9 cellular contexts compared by ENCODE assay signal in genomic region chr19:58033741-58034475, GRCh38. TPM values are rescaled to one million over a fixed set of nuclear protein-coding genes. Genes with fewer than 3 reads are reported as not detected.
DNase-seq lines count a peak whose midpoint lies in the region; ATAC-seq and TF ChIP-seq lines count a peak whose summit lies in the region.
"Had no signal": no experiment of that assay in that cellular context is flagged by ENCODE, and none has a peak within 500 bp of the region (broad histone marks: within the 10 kb centered on the region; RNA-seq: fewer than 3 reads in every experiment).

A gene with protein sequence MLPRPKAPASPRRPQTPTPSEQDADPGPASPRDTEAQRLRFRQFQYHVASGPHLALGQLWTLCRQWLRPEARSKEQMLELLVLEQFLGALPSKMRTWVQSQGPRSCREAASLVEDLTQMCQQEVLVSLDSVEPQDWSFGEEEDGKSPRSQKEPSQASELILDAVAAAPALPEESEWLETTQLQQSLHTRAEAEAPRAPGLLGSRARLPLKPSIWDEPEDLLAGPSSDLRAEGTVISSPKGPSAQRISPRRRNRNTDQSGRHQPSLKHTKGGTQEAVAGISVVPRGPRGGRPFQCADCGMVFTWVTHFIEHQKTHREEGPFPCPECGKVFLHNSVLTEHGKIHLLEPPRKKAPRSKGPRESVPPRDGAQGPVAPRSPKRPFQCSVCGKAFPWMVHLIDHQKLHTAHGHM (plus strand): TSS chr19:58034025. CDS start chr19:58037837, 3,812 bp downstream.

- H3K27me3 Mint-ChIP-seq in activated CD4-positive, alpha-beta T cell treated with anti-CD3 and anti-CD28 coated beads, Interleukin-2, amount 10 ng/mL, durations not matched to agents 24 days and 14 days = peaks cover 1% of the 10 kb centered on the region
- H3K27me3 Mint-ChIP-seq in activated naive CD8-positive, alpha-beta T cell treated with anti-CD3 and anti-CD28 coated beads, Interleukin-2, amount 10 ng/mL, durations not matched to agents 7 days and 5 days = peaks cover 11% of the 10 kb centered on the region

- H3K4me1 ChIP-seq in left ventricle myocardium inferior (peaks cover 8% of the 10 kb centered on the region), trophoblast cell (ENCODE audit: control insufficient read depth in 1 of 2, insufficient read depth in 2 of 2, low read length in 2 of 2) (no peaks in the 10 kb centered on the region)

- no peak within 1 kb of the TSS for H2BK12ac ChIP-seq in trophoblast cell (ENCODE audit: low read length)

- no peak within 1 kb of the TSS for H3K27ac Mint-ChIP-seq in activated CD4-positive, alpha-beta T cell treated with anti-CD3 and anti-CD28 coated beads, Interleukin-2, amount 10 ng/mL, durations not matched to agents 24 days and 14 days
- peak within 1 kb of the TSS; percentile 80 for H3K27ac Mint-ChIP-seq in activated naive CD8-positive, alpha-beta T cell treated with anti-CD3 and anti-CD28 coated beads, Interleukin-2, amount 10 ng/mL, durations not matched to agents 7 days and 5 days

- WGBS in trophoblast cell (ENCODE audit: extremely low coverage, insufficient coverage, insufficient read length) = no CpG with 5 or more reads among the region's 101 CpGs

- peaks cover 10% of the 10 kb centered on the region for H3K36me3 Mint-ChIP-seq in activated CD4-positive, alpha-beta T cell treated with anti-CD3 and anti-CD28 coated beads, Interleukin-2, amount 10 ng/mL, durations not matched to agents 24 days and 14 days (ENCODE audit: low read depth)
- peaks cover 5% of the 10 kb centered on the region for H3K36me3 Mint-ChIP-seq in activated naive CD8-positive, alpha-beta T cell treated with anti-CD3 and anti-CD28 coated beads, Interleukin-2, amount 10 ng/mL, durations not matched to agents 7 days and 5 days

- H3K4me3 ChIP-seq in left ventricle myocardium inferior = peak within 1 kb of the TSS; percentile 70
- H3K4me3 ChIP-seq in trophoblast cell (ENCODE audit: low read depth, low read length) = peak within 1 kb of the TSS; percentile 87
- H3K4me3 ChIP-seq: SK-N-MC had no signal

- peak within 1 kb of the TSS; percentile 32 for H4K8ac ChIP-seq in trophoblast cell (ENCODE audit: low read depth, low read length)

- no peaks in the 10 kb centered on the region for H3K79me2 ChIP-seq in trophoblast cell (ENCODE audit: control insufficient read depth, insufficient read depth, low read length, poor library complexity)

- H2AK5ac ChIP-seq in trophoblast cell (ENCODE audit: low read length) = no peak within 1 kb of the TSS

- peaks cover 16% of the 10 kb centered on the region for H3K9me3 Mint-ChIP-seq in activated CD4-positive, alpha-beta T cell treated with anti-CD3 and anti-CD28 coated beads, Interleukin-2, amount 10 ng/mL, durations not matched to agents 24 days and 14 days
- H3K9me3 Mint-ChIP-seq in activated naive CD8-positive, alpha-beta T cell treated with anti-CD3 and anti-CD28 coated beads, Interleukin-2, amount 10 ng/mL, durations not matched to agents 7 days and 5 days = peaks cover 16% of the 10 kb centered on the region

- peak within 1 kb of the TSS; percentile 23 for H2BK120ac ChIP-seq in trophoblast cell (ENCODE audit: insufficient read depth, low read length, poor library complexity)

- H2BK5ac ChIP-seq in trophoblast cell (ENCODE audit: low read depth, low read length, poor library complexity) = no peak within 1 kb of the TSS

- peak; percentile 54 for DNase-seq in activated CD4-positive, alpha-beta T cell treated with anti-CD3 and anti-CD28 coated beads, Interleukin-2, amount 10 ng/mL, durations not matched to agents 24 days and 14 days
- no peak for DNase-seq in activated CD4-positive, alpha-beta T cell treated with anti-CD3 and anti-CD28 coated beads for 1 hour
- DNase-seq in activated naive CD8-positive, alpha-beta T cell treated with anti-CD3 and anti-CD28 coated beads, Interleukin-2, amount 10 ng/mL, durations not matched to agents 7 days and 5 days = peak; percentile 72
- DNase-seq in left ventricle myocardium inferior (peak; percentile 90), trophoblast cell (peak in 1 of 2 donors; percentile 43)

- no peaks in the 10 kb centered on the region for H3K79me1 ChIP-seq in trophoblast cell (ENCODE audit: low read length)

- H3K4ac ChIP-seq in trophoblast cell (ENCODE audit: low read depth, low read length) = no peak within 1 kb of the TSS

- H3K9me3 ChIP-seq in left ventricle myocardium inferior (replicated peaks) (no peaks in the 10 kb centered on the region), trophoblast cell (ENCODE audit: insufficient read depth, low read depth, low read length) (peaks cover 7% of the 10 kb centered on the region)

- no peak within 1 kb of the TSS for H3K23ac ChIP-seq in trophoblast cell (ENCODE audit: low read length)

- peak within 1 kb of the TSS; percentile 75 for H3K4me2 ChIP-seq in trophoblast cell (ENCODE audit: low read length)

- POLR2A ChIA-PET in activated naive CD8-positive, alpha-beta T cell treated with anti-CD3 and anti-CD28 coated beads, Interleukin-2, amount 10 ng/mL, durations not matched to agents 7 days and 5 days (lab: Charles Lee) = no interaction called here

- TF ChIP-seq CTCF in left ventricle myocardium inferior (IDR thresholded peaks at IDR 0.05; ENCODE audit: borderline replicate concordance) = no peak

- peak within 1 kb of the TSS; percentile 72 for H3K18ac ChIP-seq in trophoblast cell (ENCODE audit: low read length)

- H3K27me3 ChIP-seq in left ventricle myocardium inferior (ENCODE audit: low read depth) (peaks cover 8% of the 10 kb centered on the region), trophoblast cell (ENCODE audit: insufficient read depth, low read length) (peaks cover 3% of the 10 kb centered on the region)

- H3K36me3 ChIP-seq in left ventricle myocardium inferior = no peaks in the 10 kb centered on the region
- no peaks in the 10 kb centered on the region for H3K36me3 ChIP-seq in trophoblast cell (ENCODE audit: control insufficient read depth in 1 of 2, insufficient read depth in 2 of 2, low read length in 2 of 2)

- H3K4me1 Mint-ChIP-seq in activated CD4-positive, alpha-beta T cell treated with anti-CD3 and anti-CD28 coated beads, Interleukin-2, amount 10 ng/mL, durations not matched to agents 24 days and 14 days = no peaks in the 10 kb centered on the region
- peaks cover 4% of the 10 kb centered on the region for H3K4me1 Mint-ChIP-seq in activated naive CD8-positive, alpha-beta T cell treated with anti-CD3 and anti-CD28 coated beads, Interleukin-2, amount 10 ng/mL, durations not matched to agents 7 days and 5 days

- H3K4me3 Mint-ChIP-seq in activated CD4-positive, alpha-beta T cell treated with anti-CD3 and anti-CD28 coated beads, Interleukin-2, amount 10 ng/mL, durations not matched to agents 24 days and 14 days = no peak within 1 kb of the TSS
- peak within 1 kb of the TSS; percentile 50 for H3K4me3 Mint-ChIP-seq in activated naive CD8-positive, alpha-beta T cell treated with anti-CD3 and anti-CD28 coated beads, Interleukin-2, amount 10 ng/mL, durations not matched to agents 7 days and 5 days

- H3K14ac ChIP-seq in trophoblast cell (ENCODE audit: low read length) = peak within 1 kb of the TSS; percentile 28

- peak within 1 kb of the TSS; percentile 47 for H4K12ac ChIP-seq in trophoblast cell (ENCODE audit: low read depth, low read length)

- intact Hi-C loops in activated CD4-positive, alpha-beta T cell treated with anti-CD3 and anti-CD28 coated beads, Interleukin-2, amount 10 ng/mL, durations not matched to agents 24 days and 14 days (cut with micrococcal nuclease) = no loop called here
- intact Hi-C loops in left ventricle myocardium inferior (cut with micrococcal nuclease) = no loop called here

- H4K91ac ChIP-seq in trophoblast cell (ENCODE audit: low read depth, low read length) = peak within 1 kb of the TSS; percentile 76

- H3K27ac ChIP-seq in left ventricle myocardium inferior (replicated peaks) = peak within 1 kb of the TSS; percentile 62
- no peak within 1 kb of the TSS for H3K27ac ChIP-seq in trophoblast cell (ENCODE audit: low read depth, low read length)
- H3K27ac ChIP-seq: SK-N-MC had no signal

- H3K9ac ChIP-seq in trophoblast cell (ENCODE audit: low read length) = peak within 1 kb of the TSS; percentile 91

- H2AFZ ChIP-seq in trophoblast cell (ENCODE audit: insufficient read depth, low read length, poor library complexity) = peak within 1 kb of the TSS; percentile 45

- peak; percentile 77 for ATAC-seq in activated naive CD8-positive, alpha-beta T cell treated with anti-CD3 and anti-CD28 coated beads, Interleukin-2, amount 10 ng/mL, durations not matched to agents 7 days and 5 days (ENCODE audit: low read depth)
- ATAC-seq in HG03175 (IDR thresholded peaks at IDR 0.05; ENCODE audit: unreplicated experiment) (no peak), HG02870 (IDR thresholded peaks at IDR 0.05; ENCODE audit: unreplicated experiment) (no peak), HG02763 (IDR thresholded peaks at IDR 0.05; ENCODE audit: unreplicated experiment) (no peak)

RNA-seq across cellular contexts. Expression of the gene that starts here (rescaled TPM):
- total RNA-seq in activated CD4-positive, alpha-beta T cell treated with anti-CD3 and anti-CD28 coated beads, Interleukin-2, amount 10 ng/mL, durations not matched to agents 24 days and 14 days = not detected in 2 replicates
- total RNA-seq in activated naive CD8-positive, alpha-beta T cell treated with anti-CD3 and anti-CD28 coated beads, Interleukin-2, amount 10 ng/mL, durations not matched to agents 7 days and 5 days = not detected
- total RNA-seq in left ventricle myocardium inferior = not detected
- polyA plus RNA-seq in trophoblast cell (2013) = 0.74 and 1.1 TPM in 2 replicates

Comparison
In these comparisons a context has a peak if more than half of its experiments do, and no peak if none do; other contexts are left out.
1. Peak in DNase-seq in activated CD4-positive, alpha-beta T cell treated with anti-CD3 and anti-CD28 coated beads, Interleukin-2, amount 10 ng/mL, durations not matched to agents 24 days and 14 days; RNA of the gene not detected or under 1 TPM.
2. Peak in DNase-seq and ATAC-seq in activated naive CD8-positive, alpha-beta T cell treated with anti-CD3 and anti-CD28 coated beads, Interleukin-2, amount 10 ng/mL, durations not matched to agents 7 days and 5 days; RNA of the gene not detected or under 1 TPM.
3. Peak in DNase-seq, H3K4me3 ChIP-seq and H3K27ac ChIP-seq in left ventricle myocardium inferior; RNA of the gene not detected or under 1 TPM.